Comparison of ENCODE assay signal across 8 cellular contexts in genomic region chr6:31128093-31128676, GRCh38. TPM values are rescaled to one million over a fixed set of nuclear protein-coding genes. Genes with fewer than 3 reads are reported as not detected.
DNase-seq lines count a peak whose midpoint lies in the region; ATAC-seq, FAIRE-seq and TF ChIP-seq lines count a peak whose summit lies in the region.

No MANE protein-coding gene starts in this region.

- peak; percentile 91 for FAIRE-seq in HepG2 (lab: Jason Lieb, UNC)

- H3K27me3 ChIP-seq in WERI-Rb-1 (ENCODE audit: insufficient read depth, low read depth, severe bottlenecking), result no peaks in the 10 kb centered on the region
- peaks cover 0 to 37% of the 10 kb centered on the region in 2 experiments; a peak in 3 of 5 replicates for H3K27me3 ChIP-seq in HepG2 (ENCODE audit: control insufficient read depth in 1 of 2, insufficient read depth in 2 of 2, low read length in 2 of 2)

- TF ChIP-seq CTCF in WERI-Rb-1 (IDR thresholded peaks at IDR 0.05; ENCODE audit: low read depth, low read length) (peak; percentile 97), HepG2 (CRISPR knock-in tag; IDR thresholded peaks at IDR 0.05) (peak; percentile 83)

- 2% methylated on average over 8 of the region's 8 CpGs for WGBS in HepG2 (ENCODE audit: low lambda C conversion rate)

- CTCF ChIA-PET in HepG2 (lab: Yijun Ruan, JAX; ENCODE audit: low intra/inter-chr PET ratio, low total read pairs), result interaction anchor here (0.8 to 1.5 kb wide), 3 partner anchors 9 to 41 kb away, joined by 3 to 6 read pairs (median 4); no protein-coding TSS in a partner anchor

- H3K4me2 ChIP-seq in HepG2 (ENCODE audit: low read depth, low read length), result no peak overlapping the region

- no peaks in the 10 kb centered on the region for H3K79me2 ChIP-seq in HepG2 (ENCODE audit: insufficient read depth, low read length)

- H3K27ac ChIP-seq in WERI-Rb-1 (no peak overlapping the region), HepG2 (ENCODE audit: extremely low read length, insufficient read depth, low read length) (no peak overlapping the region)

- ATAC-seq in HepG2 (peak; percentile 65), HG02623 (IDR thresholded peaks at IDR 0.05; ENCODE audit: unreplicated experiment) (no peak), GM19455 (IDR thresholded peaks at IDR 0.05; ENCODE audit: unreplicated experiment) (no peak)

- POLR2A ChIA-PET in HepG2 (lab: Yijun Ruan, JAX), result no interaction called here

- no peak overlapping the region for H2AFZ ChIP-seq in HepG2 (ENCODE audit: low read length)

- no TSS peak for BruUV-seq in HepG2 (replicated peaks; lab: Mats Ljungman, UMichigan)

- H3K9me3 ChIP-seq in WERI-Rb-1 (ENCODE audit: severe bottlenecking) (no peaks in the 10 kb centered on the region), HepG2 (ENCODE audit: low read length) (no peaks in the 10 kb centered on the region)

- in situ Hi-C loops in G401 (cut with HindIII; ENCODE audit: low sequenced_read_pairs), result no loop called here
- in situ Hi-C loops in T47D (cut with HindIII; ENCODE audit: low pct_unique_long_range_greater_than_20kb, low sequenced_read_pairs), result no loop called here
- in situ Hi-C loops in HepG2 (cut with HindIII; ENCODE audit: extremely low pct_ligation_motif_present, low pct_unique_long_range_greater_than_20kb), result no loop called here

- no peak for TF ChIP-seq POLR2A in HepG2 (IDR thresholded peaks at IDR 0.05; ENCODE audit: insufficient read depth in 1 of 2, low read depth in 2 of 2, low read length in 2 of 2)

- intact Hi-C loops in HepG2 (cut with micrococcal nuclease; ENCODE audit: unreplicated experiment), result no loop called here

- peak; percentile 82 for DNase-seq in G401 (ENCODE audit: low spot score)
- peak; percentile 66 for DNase-seq in M059J (ENCODE audit: low read depth)
- peak; percentile 89 for DNase-seq in WERI-Rb-1
- DNase-seq in T47D (ENCODE audit: low read depth in 1 of 2, low spot score in 1 of 2), result peak; percentile 66 to 77
- DNase-seq in HepG2 (ENCODE audit: low spot score), result peak; percentile 48
- DNase-seq in stimulated activated CD8-positive, alpha-beta memory T cell treated with anti-CD3 and anti-CD28 coated beads, Interleukin-12 subunit alpha, Interleukin-12 subunit beta, amount 100 ng/mL, for 1 hour (ENCODE audit: low read depth), result peak; percentile 57

- H3K9ac ChIP-seq in HepG2 (ENCODE audit: insufficient read depth, low read depth, low read length), result no peak overlapping the region

- 0 out of 2 replicates have a peak, but pooled peaks have one; percentile 36 for TF ChIP-seq RAD21 in HepG2 (CRISPR knock-in tag; IDR thresholded peaks at IDR 0.05)

- H3K36me3 ChIP-seq in WERI-Rb-1 (no peaks in the 10 kb centered on the region), HepG2 (replicated peaks in 1 of 2; ENCODE audit: control insufficient read depth in 1 of 2, insufficient read depth in 2 of 2, low read length in 2 of 2) (no peaks in the 10 kb centered on the region)

- TF ChIP-seq EP300 in HepG2 (IDR thresholded peaks at IDR 0.05; ENCODE audit: low read depth in 2 of 2, low read length in 2 of 2) (no peak), HepG2 (CRISPR knock-in tag; IDR thresholded peaks at IDR 0.05; ENCODE audit: borderline replicate concordance) (no peak)

- H3K4me3 ChIP-seq in WERI-Rb-1 (ENCODE audit: low read depth, low read length) (no peak overlapping the region), HepG2 (replicated peaks in 1 of 3; ENCODE audit: insufficient read depth in 1 of 3, low read depth in 2 of 3, low read length in 3 of 3) (no peak overlapping the region)

- H3K4me1 ChIP-seq in HepG2 (ENCODE audit: insufficient read depth, low read length), result peaks cover under 1% of the 10 kb centered on the region; the same call in 1 of the 2 replicates

- H4K20me1 ChIP-seq in HepG2 (ENCODE audit: insufficient read depth, low read length), result no peaks in the 10 kb centered on the region

RNA-seq across cellular contexts. Expression of gene CDSN, which starts 7.9 kb away (rescaled TPM):
- not detected in 2 replicates for total RNA-seq in G401 (2014; rRNA removed; shearing (Covaris generic))
- total RNA-seq in M059J (2014; rRNA removed; shearing (Covaris generic)), result not detected in 2 replicates
- total RNA-seq in HepG2 (2016; rRNA removed; fragmentation: Illumina TruSeq; extraction: Trizol), result not detected in 2 replicates
- not detected in 2 replicates for total RNA-seq in HepG2 (2016; cell fraction: cytosol; rRNA removed; fragmentation: Illumina TruSeq; extraction: Trizol; ENCODE audit: low read depth)
- not detected in 2 replicates for total RNA-seq in HepG2 (2016; cell fraction: insoluble cytoplasmic fraction; rRNA removed; fragmentation: Illumina TruSeq; extraction: Trizol)
- not detected in 2 replicates for total RNA-seq in HepG2 (2016; cell fraction: membrane; rRNA removed; fragmentation: Illumina TruSeq; extraction: Trizol)
- total RNA-seq in HepG2 (2016; cell fraction: nucleus; rRNA removed; fragmentation: Illumina TruSeq; extraction: Trizol), result not detected in 2 replicates
- polyA plus RNA-seq in HepG2 (2011; rRNA removed), result not detected in 2 replicates
- not detected in 2 replicates for polyA plus RNA-seq in HepG2 (2011; cell fraction: cytosol; rRNA removed)
- polyA plus RNA-seq in HepG2 (2011; cell fraction: nucleus; rRNA removed), result not detected in 2 replicates
- not detected in 2 replicates for polyA plus RNA-seq in HepG2 (2012)
- not detected in 2 replicates for polyA plus RNA-seq in HepG2 (2016; cell fraction: cytosol; fragmentation: Illumina TruSeq; extraction: Trizol; ENCODE audit: low read depth)
- not detected in 2 replicates for polyA plus RNA-seq in HepG2 (2016; cell fraction: insoluble cytoplasmic fraction; fragmentation: Illumina TruSeq; extraction: Trizol; ENCODE audit: low read depth)
- not detected in 2 replicates for polyA plus RNA-seq in HepG2 (2016; cell fraction: membrane; fragmentation: Illumina TruSeq; extraction: Trizol; ENCODE audit: low read depth)
- not detected in 2 replicates for polyA plus RNA-seq in HepG2 (2016; cell fraction: nucleus; fragmentation: Illumina TruSeq; extraction: Trizol; ENCODE audit: insufficient read depth, low read depth)
- polyA minus RNA-seq in HepG2 (2011; rRNA and poly(A)+ RNA removed; ENCODE audit: low replicate concordance), result 0.07 TPM in 1 of 2 replicates, not detected in the other
- not detected in 2 replicates for polyA minus RNA-seq in HepG2 (2011; cell fraction: cytosol; rRNA and poly(A)+ RNA removed)
- polyA minus RNA-seq in HepG2 (2011; cell fraction: nucleus; rRNA and poly(A)+ RNA removed), result not detected in 2 replicates

RNA-seq across cellular contexts. Expression of gene PSORS1C2, which starts 10.7 kb away (rescaled TPM):
- total RNA-seq in G401 (2014; rRNA removed; shearing (Covaris generic)), result not detected in 2 replicates
- total RNA-seq in M059J (2014; rRNA removed; shearing (Covaris generic)), result not detected in 2 replicates
- not detected in 2 replicates for total RNA-seq in HepG2 (2016; rRNA removed; fragmentation: Illumina TruSeq; extraction: Trizol)
- total RNA-seq in HepG2 (2016; cell fraction: cytosol; rRNA removed; fragmentation: Illumina TruSeq; extraction: Trizol; ENCODE audit: low read depth), result not detected in 2 replicates
- not detected in 2 replicates for total RNA-seq in HepG2 (2016; cell fraction: insoluble cytoplasmic fraction; rRNA removed; fragmentation: Illumina TruSeq; extraction: Trizol)
- total RNA-seq in HepG2 (2016; cell fraction: membrane; rRNA removed; fragmentation: Illumina TruSeq; extraction: Trizol), result not detected in 2 replicates
- not detected in 2 replicates for total RNA-seq in HepG2 (2016; cell fraction: nucleus; rRNA removed; fragmentation: Illumina TruSeq; extraction: Trizol)
- polyA plus RNA-seq in HepG2 (2011; rRNA removed), result not detected in 2 replicates
- polyA plus RNA-seq in HepG2 (2011; cell fraction: cytosol; rRNA removed), result not detected in 2 replicates
- polyA plus RNA-seq in HepG2 (2011; cell fraction: nucleus; rRNA removed), result not detected in 2 replicates
- polyA plus RNA-seq in HepG2 (2012), result not detected in 2 replicates
- polyA plus RNA-seq in HepG2 (2016; cell fraction: cytosol; fragmentation: Illumina TruSeq; extraction: Trizol; ENCODE audit: low read depth), result not detected in 2 replicates
- not detected in 2 replicates for polyA plus RNA-seq in HepG2 (2016; cell fraction: insoluble cytoplasmic fraction; fragmentation: Illumina TruSeq; extraction: Trizol; ENCODE audit: low read depth)
- not detected in 2 replicates for polyA plus RNA-seq in HepG2 (2016; cell fraction: membrane; fragmentation: Illumina TruSeq; extraction: Trizol; ENCODE audit: low read depth)
- not detected in 2 replicates for polyA plus RNA-seq in HepG2 (2016; cell fraction: nucleus; fragmentation: Illumina TruSeq; extraction: Trizol; ENCODE audit: insufficient read depth, low read depth)
- not detected in 2 replicates for polyA minus RNA-seq in HepG2 (2011; rRNA and poly(A)+ RNA removed; ENCODE audit: low replicate concordance)
- polyA minus RNA-seq in HepG2 (2011; cell fraction: cytosol; rRNA and poly(A)+ RNA removed), result not detected in 2 replicates
- polyA minus RNA-seq in HepG2 (2011; cell fraction: nucleus; rRNA and poly(A)+ RNA removed), result not detected in 2 replicates

RNA-seq across cellular contexts. Expression of gene PSORS1C1, which starts 13.6 kb away (rescaled TPM):
- not detected in 2 replicates for total RNA-seq in G401 (2014; rRNA removed; shearing (Covaris generic))
- 0.15 and 8.3 TPM in 2 replicates for total RNA-seq in M059J (2014; rRNA removed; shearing (Covaris generic))
- total RNA-seq in HepG2 (2016; rRNA removed; fragmentation: Illumina TruSeq; extraction: Trizol), result 0.02 TPM in 1 of 2 replicates, not detected in the other
- not detected in 2 replicates for total RNA-seq in HepG2 (2016; cell fraction: cytosol; rRNA removed; fragmentation: Illumina TruSeq; extraction: Trizol; ENCODE audit: low read depth)
- not detected in 2 replicates for total RNA-seq in HepG2 (2016; cell fraction: insoluble cytoplasmic fraction; rRNA removed; fragmentation: Illumina TruSeq; extraction: Trizol)
- total RNA-seq in HepG2 (2016; cell fraction: membrane; rRNA removed; fragmentation: Illumina TruSeq; extraction: Trizol), result not detected in 2 replicates
- total RNA-seq in HepG2 (2016; cell fraction: nucleus; rRNA removed; fragmentation: Illumina TruSeq; extraction: Trizol), result not detected in 2 replicates
- 0.01 and 0.24 TPM in 2 replicates for polyA plus RNA-seq in HepG2 (2011; rRNA removed)
- not detected in 2 replicates for polyA plus RNA-seq in HepG2 (2011; cell fraction: cytosol; rRNA removed)
- polyA plus RNA-seq in HepG2 (2011; cell fraction: nucleus; rRNA removed), result 0.12 and 0.23 TPM in 2 replicates
- not detected in 2 replicates for polyA plus RNA-seq in HepG2 (2012)
- polyA plus RNA-seq in HepG2 (2016; cell fraction: cytosol; fragmentation: Illumina TruSeq; extraction: Trizol; ENCODE audit: low read depth), result not detected in 2 replicates
- not detected in 2 replicates for polyA plus RNA-seq in HepG2 (2016; cell fraction: insoluble cytoplasmic fraction; fragmentation: Illumina TruSeq; extraction: Trizol; ENCODE audit: low read depth)
- polyA plus RNA-seq in HepG2 (2016; cell fraction: membrane; fragmentation: Illumina TruSeq; extraction: Trizol; ENCODE audit: low read depth), result not detected in 2 replicates
- polyA plus RNA-seq in HepG2 (2016; cell fraction: nucleus; fragmentation: Illumina TruSeq; extraction: Trizol; ENCODE audit: insufficient read depth, low read depth), result not detected in 2 replicates
- polyA minus RNA-seq in HepG2 (2011; rRNA and poly(A)+ RNA removed; ENCODE audit: low replicate concordance), result 13.6 TPM in 1 of 2 replicates, not detected in the other
- not detected in 2 replicates for polyA minus RNA-seq in HepG2 (2011; cell fraction: cytosol; rRNA and poly(A)+ RNA removed)
- polyA minus RNA-seq in HepG2 (2011; cell fraction: nucleus; rRNA and poly(A)+ RNA removed), result 0.13 and 0.25 TPM in 2 replicates

RNA-seq across cellular contexts. Expression of gene C6orf15, which starts 15.8 kb away (rescaled TPM):
- not detected in 2 replicates for total RNA-seq in G401 (2014; rRNA removed; shearing (Covaris generic))
- not detected in 2 replicates for total RNA-seq in M059J (2014; rRNA removed; shearing (Covaris generic))
- not detected in 2 replicates for total RNA-seq in HepG2 (2016; rRNA removed; fragmentation: Illumina TruSeq; extraction: Trizol)
- total RNA-seq in HepG2 (2016; cell fraction: cytosol; rRNA removed; fragmentation: Illumina TruSeq; extraction: Trizol; ENCODE audit: low read depth), result not detected in 2 replicates
- not detected in 2 replicates for total RNA-seq in HepG2 (2016; cell fraction: insoluble cytoplasmic fraction; rRNA removed; fragmentation: Illumina TruSeq; extraction: Trizol)
- not detected in 2 replicates for total RNA-seq in HepG2 (2016; cell fraction: membrane; rRNA removed; fragmentation: Illumina TruSeq; extraction: Trizol)
- not detected in 2 replicates for total RNA-seq in HepG2 (2016; cell fraction: nucleus; rRNA removed; fragmentation: Illumina TruSeq; extraction: Trizol)
- not detected in 2 replicates for polyA plus RNA-seq in HepG2 (2011; rRNA removed)
- polyA plus RNA-seq in HepG2 (2011; cell fraction: cytosol; rRNA removed), result not detected in 2 replicates
- polyA plus RNA-seq in HepG2 (2011; cell fraction: nucleus; rRNA removed), result not detected in 2 replicates
- polyA plus RNA-seq in HepG2 (2012), result not detected in 2 replicates
- not detected in 2 replicates for polyA plus RNA-seq in HepG2 (2016; cell fraction: cytosol; fragmentation: Illumina TruSeq; extraction: Trizol; ENCODE audit: low read depth)
- not detected in 2 replicates for polyA plus RNA-seq in HepG2 (2016; cell fraction: insoluble cytoplasmic fraction; fragmentation: Illumina TruSeq; extraction: Trizol; ENCODE audit: low read depth)
- polyA plus RNA-seq in HepG2 (2016; cell fraction: membrane; fragmentation: Illumina TruSeq; extraction: Trizol; ENCODE audit: low read depth), result not detected in 2 replicates
- polyA plus RNA-seq in HepG2 (2016; cell fraction: nucleus; fragmentation: Illumina TruSeq; extraction: Trizol; ENCODE audit: insufficient read depth, low read depth), result not detected in 2 replicates
- polyA minus RNA-seq in HepG2 (2011; rRNA and poly(A)+ RNA removed; ENCODE audit: low replicate concordance), result not detected in 2 replicates
- polyA minus RNA-seq in HepG2 (2011; cell fraction: cytosol; rRNA and poly(A)+ RNA removed), result not detected in 2 replicates
- polyA minus RNA-seq in HepG2 (2011; cell fraction: nucleus; rRNA and poly(A)+ RNA removed), result not detected in 2 replicates

RNA-seq across cellular contexts. Expression of gene CCHCR1, which starts 29.4 kb away (rescaled TPM):
- total RNA-seq in G401 (2014; rRNA removed; shearing (Covaris generic)), result 33.6 and 37.5 TPM in 2 replicates
- 25.5 and 25.9 TPM in 2 replicates for total RNA-seq in M059J (2014; rRNA removed; shearing (Covaris generic))
- total RNA-seq in HepG2 (2016; rRNA removed; fragmentation: Illumina TruSeq; extraction: Trizol), result 20.2 and 28.2 TPM in 2 replicates
- total RNA-seq in HepG2 (2016; cell fraction: cytosol; rRNA removed; fragmentation: Illumina TruSeq; extraction: Trizol; ENCODE audit: low read depth), result 5.6 and 7.6 TPM in 2 replicates
- total RNA-seq in HepG2 (2016; cell fraction: insoluble cytoplasmic fraction; rRNA removed; fragmentation: Illumina TruSeq; extraction: Trizol), result 19.0 and 29.4 TPM in 2 replicates
- total RNA-seq in HepG2 (2016; cell fraction: membrane; rRNA removed; fragmentation: Illumina TruSeq; extraction: Trizol), result 10.6 and 11.4 TPM in 2 replicates
- total RNA-seq in HepG2 (2016; cell fraction: nucleus; rRNA removed; fragmentation: Illumina TruSeq; extraction: Trizol), result 20.5 and 26.7 TPM in 2 replicates
- 14.6 and 17.2 TPM in 2 replicates for polyA plus RNA-seq in HepG2 (2011; rRNA removed)
- 8.4 and 14.3 TPM in 2 replicates for polyA plus RNA-seq in HepG2 (2011; cell fraction: cytosol; rRNA removed)
- 49.5 and 64.7 TPM in 2 replicates for polyA plus RNA-seq in HepG2 (2011; cell fraction: nucleus; rRNA removed)
- polyA plus RNA-seq in HepG2 (2012), result 12.0 and 18.0 TPM in 2 replicates
- polyA plus RNA-seq in HepG2 (2016; cell fraction: cytosol; fragmentation: Illumina TruSeq; extraction: Trizol; ENCODE audit: low read depth), result 2.7 and 2.8 TPM in 2 replicates
- 16.4 and 20.5 TPM in 2 replicates for polyA plus RNA-seq in HepG2 (2016; cell fraction: insoluble cytoplasmic fraction; fragmentation: Illumina TruSeq; extraction: Trizol; ENCODE audit: low read depth)
- polyA plus RNA-seq in HepG2 (2016; cell fraction: membrane; fragmentation: Illumina TruSeq; extraction: Trizol; ENCODE audit: low read depth), result 7.8 and 8.1 TPM in 2 replicates
- 72.2 and 76.1 TPM in 2 replicates for polyA plus RNA-seq in HepG2 (2016; cell fraction: nucleus; fragmentation: Illumina TruSeq; extraction: Trizol; ENCODE audit: insufficient read depth, low read depth)
- polyA minus RNA-seq in HepG2 (2011; rRNA and poly(A)+ RNA removed; ENCODE audit: low replicate concordance), result 12.4 and 20.4 TPM in 2 replicates
- 3.7 and 6.5 TPM in 2 replicates for polyA minus RNA-seq in HepG2 (2011; cell fraction: cytosol; rRNA and poly(A)+ RNA removed)
- polyA minus RNA-seq in HepG2 (2011; cell fraction: nucleus; rRNA and poly(A)+ RNA removed), result 19.4 and 23.5 TPM in 2 replicates
